ENCODE assay signal across 30 cellular contexts in genomic region chr6:30873137-30873640, GRCh38. TPM values are rescaled to one million over a fixed set of nuclear protein-coding genes. Genes with fewer than 3 reads are reported as not detected.
"Had no signal": no experiment of that assay in that cellular context is flagged by ENCODE, and none has a peak within 500 bp of the region (broad histone marks: within the 10 kb centered on the region; RNA-seq: fewer than 3 reads in every experiment).

No MANE protein-coding gene starts in this region.

- DNase-seq: activated CD4-positive, alpha-beta memory T cell treated with anti-CD3 and anti-CD28 coated beads, Interleukin-2, amount 10 ng/mL, durations not matched to agents 7 days and 5 days; activated CD4-positive, alpha-beta T cell treated with anti-CD3 and anti-CD28 coated beads for 1 hour; activated CD4-positive, alpha-beta T cell treated with anti-CD3 and anti-CD28 coated beads for 4 hours; activated CD4-positive, alpha-beta T cell treated with anti-CD3 and anti-CD28 coated beads, Interleukin-2, amount 10 ng/mL, durations not matched to agents 7 days and 5 days; activated CD4-positive, alpha-beta T cell treated with anti-CD3 and anti-CD28 coated beads, Interleukin-2, amount 50 U/mL, for 4 hours; activated CD8-positive, alpha-beta memory T cell treated with anti-CD3 and anti-CD28 coated beads, Interleukin-2, amount 50 U/mL, for 48 hours; activated effector memory CD4-positive, alpha-beta T cell treated with anti-CD3 and anti-CD28 coated beads, Interleukin-2, amount 50 U/mL, for 16 hours; activated naive CD4-positive, alpha-beta T cell treated with anti-CD3 and anti-CD28 coated beads for 36 hours; activated T-cell treated with anti-CD3 and anti-CD28 coated beads for 4 hours; activated T-cell treated with anti-CD3 and anti-CD28 coated beads, Interleukin-2, amount 50 U/mL, for 72 hours; adrenal gland; amygdala; aorta; body of pancreas; caudate nucleus; cortex of kidney; dermis blood vessel endothelial cell; effector CD4-positive, alpha-beta T cell; effector memory CD8-positive, alpha-beta T cell; foreskin keratinocyte; gastrocnemius medialis; glutamatergic neuron; heart left ventricle; T-helper 2 cell had no signal

- H3K27ac Mint-ChIP-seq: activated CD4-positive, alpha-beta memory T cell treated with anti-CD3 and anti-CD28 coated beads, Interleukin-2, amount 10 ng/mL, durations not matched to agents 7 days and 5 days; activated CD4-positive, alpha-beta T cell treated with anti-CD3 and anti-CD28 coated beads, Interleukin-2, amount 10 ng/mL, durations not matched to agents 7 days and 5 days; activated naive CD4-positive, alpha-beta T cell treated with anti-CD3 and anti-CD28 coated beads for 36 hours; activated T-cell treated with anti-CD3 and anti-CD28 coated beads, Interleukin-2, amount 50 U/mL, for 24 hours; activated T-cell treated with anti-CD3 and anti-CD28 coated beads, Interleukin-2, amount 50 U/mL, for 72 hours; activated T-helper 2 cell treated with anti-CD3 and anti-CD28 coated beads, Interferon-gamma antibody, Interleukin-2, Interleukin-4, amounts not matched to agents 10 μg/mL and 5 μg/mL and 100 μg/mL, durations not matched to agents 14 hours and 24 hours and 36 hours; effector memory CD8-positive, alpha-beta T cell; WTC11 had no signal

- H3K27me3 Mint-ChIP-seq: activated CD4-positive, alpha-beta memory T cell treated with anti-CD3 and anti-CD28 coated beads, Interleukin-2, amount 10 ng/mL, durations not matched to agents 7 days and 5 days; activated CD4-positive, alpha-beta T cell treated with anti-CD3 and anti-CD28 coated beads, Interleukin-2, amount 10 ng/mL, durations not matched to agents 7 days and 5 days; activated naive CD4-positive, alpha-beta T cell treated with anti-CD3 and anti-CD28 coated beads, Interleukin-2, amount 50 U/mL, for 24 hours; activated T-cell treated with anti-CD3 and anti-CD28 coated beads, Interleukin-2, amount 50 U/mL, for 24 hours had no signal

- H3K4me3 Mint-ChIP-seq: activated CD4-positive, alpha-beta memory T cell treated with anti-CD3 and anti-CD28 coated beads, Interleukin-2, amount 10 ng/mL, durations not matched to agents 7 days and 5 days; activated CD4-positive, alpha-beta T cell treated with anti-CD3 and anti-CD28 coated beads, Interleukin-2, amount 10 ng/mL, durations not matched to agents 7 days and 5 days; activated naive CD4-positive, alpha-beta T cell treated with anti-CD3 and anti-CD28 coated beads for 36 hours; activated naive CD4-positive, alpha-beta T cell treated with anti-CD3 and anti-CD28 coated beads, Interleukin-2, amount 50 U/mL, for 24 hours; activated T-cell treated with anti-CD3 and anti-CD28 coated beads, Interleukin-2, amount 50 U/mL, for 24 hours; activated T-cell treated with anti-CD3 and anti-CD28 coated beads, Interleukin-2, amount 50 U/mL, for 72 hours; effector memory CD8-positive, alpha-beta T cell; WTC11 had no signal

- ATAC-seq: activated T-cell treated with anti-CD3 and anti-CD28 coated beads, Interleukin-2, amount 50 U/mL, for 72 hours; body of pancreas; effector memory CD8-positive, alpha-beta T cell; foreskin keratinocyte; gastrocnemius medialis; heart left ventricle; WTC11 had no signal

RNA-seq across cellular contexts. Expression of gene SFTA2, which starts 58.8 kb away (rescaled TPM):
- total RNA-seq: activated CD4-positive, alpha-beta memory T cell treated with anti-CD3 and anti-CD28 coated beads, Interleukin-2, amount 10 ng/mL, durations not matched to agents 7 days and 5 days; activated CD4-positive, alpha-beta T cell treated with anti-CD3 and anti-CD28 coated beads, Interleukin-2, amount 10 ng/mL, durations not matched to agents 7 days and 5 days; activated naive CD4-positive, alpha-beta T cell treated with anti-CD3 and anti-CD28 coated beads for 36 hours; activated T-helper 2 cell treated with anti-CD3 and anti-CD28 coated beads, Interferon-gamma antibody, Interleukin-2, Interleukin-4, amounts not matched to agents 10 μg/mL and 5 μg/mL and 100 μg/mL, durations not matched to agents 14 hours and 24 hours and 36 hours; aorta; chondrocyte; dermis blood vessel endothelial cell; foreskin keratinocyte; gastrocnemius medialis; heart left ventricle; T-helper 1 cell treated with Interleukin-12 subunit alpha and Interleukin-12 subunit beta and Interleukin-4 antibody, amounts not matched to agents 30 ng/mL and 1 ng/mL, for 36 hours; WTC11 had no signal
